Comparison of ENCODE assay signal across 18 cellular contexts in genomic region chr2:38771632-38772031, GRCh38. TPM values are rescaled to one million over a fixed set of nuclear protein-coding genes. Genes with fewer than 3 reads are reported as not detected.
A peak's percentile ranks its signal among the peaks of the same experiment; 100 is the strongest.
DNase-seq lines count a peak whose midpoint lies in the region; ATAC-seq and TF ChIP-seq lines count a peak whose summit lies in the region.
"Had no signal": no experiment of that assay in that cellular context is flagged by ENCODE, and none has a peak within 500 bp of the region (broad histone marks: within the 10 kb centered on the region; RNA-seq: fewer than 3 reads in every experiment).

No MANE protein-coding gene starts in this region.

- no peak overlapping the region for H3K9ac ChIP-seq in PC-3 (ENCODE audit: low read length)
- H3K9ac ChIP-seq: BLaER1 had no signal

- no peaks in the 10 kb centered on the region for H4K20me1 ChIP-seq in PC-3 (ENCODE audit: low read length)
- H4K20me1 ChIP-seq: BLaER1 had no signal

- H3K27me3 ChIP-seq in PC-3 (ENCODE audit: low read length) (no peaks in the 10 kb centered on the region), right lobe of liver (no peaks in the 10 kb centered on the region)
- H3K27me3 ChIP-seq: BLaER1, body of pancreas, ovary, SJSA1 had no signal

- TF ChIP-seq POLR2A in right lobe of liver (IDR thresholded peaks at IDR 0.05), result no peak

- H3K36me3 ChIP-seq in PC-3 (ENCODE audit: low read depth, low read length) (no peaks in the 10 kb centered on the region), right lobe of liver (no peaks in the 10 kb centered on the region)
- H3K36me3 ChIP-seq: BLaER1, left ventricle myocardium inferior, ovary, SJSA1 had no signal

- H3F3A ChIP-seq in PC-3 (ENCODE audit: low read length, unreplicated experiment), result no peaks in the 10 kb centered on the region

- no peak overlapping the region for H2AFZ ChIP-seq in PC-3 (ENCODE audit: low read length)

- H3K9me3 Mint-ChIP-seq in activated T-helper 2 cell treated with anti-CD3 and anti-CD28 coated beads, Interferon-gamma antibody, Interleukin-2, Interleukin-4, amounts not matched to agents 10 μg/mL and 5 μg/mL and 100 μg/mL, durations not matched to agents 14 hours and 24 hours and 36 hours, result no peaks in the 10 kb centered on the region
- H3K9me3 Mint-ChIP-seq: activated CD4-positive, alpha-beta T cell treated with anti-CD3 and anti-CD28 coated beads, Interleukin-2, amount 10 ng/mL, durations not matched to agents 7 days and 5 days; activated naive CD4-positive, alpha-beta T cell treated with anti-CD3 and anti-CD28 coated beads for 36 hours had no signal

- POLR2A ChIA-PET in PC-3 (lab: Charles Lee; ENCODE audit: unreplicated experiment), result interaction anchor here (0.6 kb wide), 1 partner anchor 20 kb away, joined by 5 read pairs; the partner anchor contains the start of gene SRSF7

- peaks cover 18% of the 10 kb centered on the region for H3K27me3 Mint-ChIP-seq in activated T-helper 2 cell treated with anti-CD3 and anti-CD28 coated beads, Interferon-gamma antibody, Interleukin-2, Interleukin-4, amounts not matched to agents 10 μg/mL and 5 μg/mL and 100 μg/mL, durations not matched to agents 14 hours and 24 hours and 36 hours (ENCODE audit: low read depth)

- H3K79me2 ChIP-seq in PC-3 (ENCODE audit: low read length), result no peaks in the 10 kb centered on the region

- ATAC-seq in PC-3 (peak; percentile 37; the same call in 1 of the 2 replicates), right lobe of liver (peak; percentile 67 to 92 (median 79)), GM21526 (IDR thresholded peaks at IDR 0.05; ENCODE audit: low FRiP score, unreplicated experiment) (no peak), GM21576 (IDR thresholded peaks at IDR 0.05; ENCODE audit: unreplicated experiment) (no peak)
- ATAC-seq: body of pancreas had no signal

- no peaks in the 10 kb centered on the region for H3K36me3 Mint-ChIP-seq in activated T-helper 2 cell treated with anti-CD3 and anti-CD28 coated beads, Interferon-gamma antibody, Interleukin-2, Interleukin-4, amounts not matched to agents 10 μg/mL and 5 μg/mL and 100 μg/mL, durations not matched to agents 14 hours and 24 hours and 36 hours (ENCODE audit: low read depth)

- no peak overlapping the region for H3K4me3 ChIP-seq in PC-3 (ENCODE audit: low read length)
- no peak overlapping the region for H3K4me3 ChIP-seq in right lobe of liver
- H3K4me3 ChIP-seq: BLaER1, body of pancreas, left ventricle myocardium inferior, ovary, SJSA1 had no signal

- H3K27ac Mint-ChIP-seq in activated T-helper 2 cell treated with anti-CD3 and anti-CD28 coated beads, Interferon-gamma antibody, Interleukin-2, Interleukin-4, amounts not matched to agents 10 μg/mL and 5 μg/mL and 100 μg/mL, durations not matched to agents 14 hours and 24 hours and 36 hours, result no peak overlapping the region
- H3K27ac Mint-ChIP-seq: activated CD4-positive, alpha-beta T cell treated with anti-CD3 and anti-CD28 coated beads, Interleukin-2, amount 10 ng/mL, durations not matched to agents 7 days and 5 days; activated naive CD4-positive, alpha-beta T cell treated with anti-CD3 and anti-CD28 coated beads for 36 hours had no signal

- H3K27ac ChIP-seq in PC-3 (ENCODE audit: low read length) (no peak overlapping the region), right lobe of liver (peak overlapping the region; percentile 13 to 71 (median 36))
- H3K27ac ChIP-seq: BLaER1, body of pancreas, left ventricle myocardium inferior, ovary, SJSA1 had no signal

- H3K4me1 Mint-ChIP-seq in activated T-helper 2 cell treated with anti-CD3 and anti-CD28 coated beads, Interferon-gamma antibody, Interleukin-2, Interleukin-4, amounts not matched to agents 10 μg/mL and 5 μg/mL and 100 μg/mL, durations not matched to agents 14 hours and 24 hours and 36 hours (ENCODE audit: low read depth), result no peaks in the 10 kb centered on the region

- peaks cover 8% of the 10 kb centered on the region for H3K4me1 ChIP-seq in PC-3 (ENCODE audit: insufficient read depth, low read length)
- H3K4me1 ChIP-seq in right lobe of liver, result peaks cover 0 to 31% (median 10%) of the 10 kb centered on the region in 4 donors
- H3K4me1 ChIP-seq: BLaER1, left ventricle myocardium inferior, SJSA1 had no signal

- H3K4me2 ChIP-seq in PC-3 (ENCODE audit: low read length), result 0 out of 2 replicates have a peak overlapping the region, but pooled peaks have one; percentile 5
- H3K4me2 ChIP-seq: BLaER1 had no signal

- 15% methylated on average over 5 of the region's 5 CpGs for WGBS in right lobe of liver (ENCODE audit: insufficient coverage, low coverage, low lambda C conversion rate, missing lambda C conversion rate)

- H3K9me2 ChIP-seq in PC-3 (replicated peaks; ENCODE audit: low read length), result no peaks in the 10 kb centered on the region

- TF ChIP-seq CTCF in PC-3 (conservative IDR thresholded peaks at IDR 0.05; ENCODE audit: low read depth, low read length) (no peak), right lobe of liver (IDR thresholded peaks at IDR 0.05) (no peak)

- BruUV-seq in PC-3 (replicated peaks; lab: Mats Ljungman, UMichigan), result no TSS peak

- no peak overlapping the region for H3K4me3 Mint-ChIP-seq in activated T-helper 2 cell treated with anti-CD3 and anti-CD28 coated beads, Interferon-gamma antibody, Interleukin-2, Interleukin-4, amounts not matched to agents 10 μg/mL and 5 μg/mL and 100 μg/mL, durations not matched to agents 14 hours and 24 hours and 36 hours (ENCODE audit: low read depth)
- H3K4me3 Mint-ChIP-seq: activated CD4-positive, alpha-beta T cell treated with anti-CD3 and anti-CD28 coated beads, Interleukin-2, amount 10 ng/mL, durations not matched to agents 7 days and 5 days; activated naive CD4-positive, alpha-beta T cell treated with anti-CD3 and anti-CD28 coated beads for 36 hours had no signal

- DNase-seq in EL, result peak; percentile 80
- peak; percentile 44 for DNase-seq in PC-3
- DNase-seq in dermis blood vessel endothelial cell, result peak; percentile 15
- peak; percentile 44 to 81 (median 60) for DNase-seq in right lobe of liver
- no peak for DNase-seq in DMS79 (lab: John Stamatoyannopoulos, UW)
- DNase-seq in activated T-helper 2 cell treated with anti-CD3 and anti-CD28 coated beads, Interferon-gamma antibody, Interleukin-2, Interleukin-4, amounts not matched to agents 10 μg/mL and 5 μg/mL and 100 μg/mL, durations not matched to agents 14 hours and 24 hours and 36 hours (ENCODE audit: low spot score), result no peak
- DNase-seq: activated CD4-positive, alpha-beta T cell treated with anti-CD3 and anti-CD28 coated beads, Interleukin-2, amount 10 ng/mL, durations not matched to agents 7 days and 5 days; activated naive CD4-positive, alpha-beta T cell treated with anti-CD3 and anti-CD28 coated beads for 36 hours; body of pancreas; cortex of kidney; left ventricle myocardium inferior; NCI-H446; ovary; stimulated activated CD4-positive, alpha-beta T cell treated with anti-CD3 and anti-CD28 coated beads, Interleukin-2, amount 100 ng/mL, for 48 hours had no signal

- H3K9me3 ChIP-seq in PC-3 (ENCODE audit: low read length) (no peaks in the 10 kb centered on the region), right lobe of liver (no peaks in the 10 kb centered on the region)
- H3K9me3 ChIP-seq: BLaER1, body of pancreas, left ventricle myocardium inferior, ovary, SJSA1 had no signal

- intact Hi-C loops in PC-3 (cut with micrococcal nuclease) (no loop called here), right lobe of liver (cut with DNase I) (no loop called here)
- intact Hi-C loops in activated T-helper 2 cell treated with anti-CD3 and anti-CD28 coated beads, Interferon-gamma antibody, Interleukin-2, Interleukin-4, amounts not matched to agents 10 μg/mL and 5 μg/mL and 100 μg/mL, durations not matched to agents 14 hours and 24 hours and 36 hours (cut with micrococcal nuclease), result loop anchor here (10.0 kb wide), 1 partner anchor 103 kb away; the partner anchor contains the start of genes DHX57 and MORN2

- CTCF ChIA-PET in PC-3 (lab: Charles Lee), result no interaction called here

RNA-seq across cellular contexts. Expression of gene GEMIN6, which starts 6.4 kb away (rescaled TPM):
- total RNA-seq in PC-3 (2014; rRNA removed) (13.7 and 23.8 TPM in 2 replicates), dermis blood vessel endothelial cell (12.6 and 16.7 TPM in 2 replicates), right lobe of liver (10 to 100 TPM in 1 of 6 experiments, 1 to 10 TPM in 5; 5.8 to 10.5 (median 7.3) TPM)
- total RNA-seq in activated T-helper 2 cell treated with anti-CD3 and anti-CD28 coated beads, Interferon-gamma antibody, Interleukin-2, Interleukin-4, amounts not matched to agents 10 μg/mL and 5 μg/mL and 100 μg/mL, durations not matched to agents 14 hours and 24 hours and 36 hours, result 29.9 and 33.6 TPM in 2 replicates

RNA-seq across cellular contexts. Expression of gene SRSF7, which starts 20.5 kb away (rescaled TPM):
- total RNA-seq in PC-3 (2014; rRNA removed), result 148 and 160 TPM in 2 replicates
- 145 and 170 TPM in 2 replicates for total RNA-seq in dermis blood vessel endothelial cell
- total RNA-seq in right lobe of liver, result 10 to 100 TPM; 33.5 to 57.4 (median 44.4) TPM
- total RNA-seq in activated T-helper 2 cell treated with anti-CD3 and anti-CD28 coated beads, Interferon-gamma antibody, Interleukin-2, Interleukin-4, amounts not matched to agents 10 μg/mL and 5 μg/mL and 100 μg/mL, durations not matched to agents 14 hours and 24 hours and 36 hours, result 401 and 406 TPM in 2 replicates

Comparison
In these comparisons a context has a peak if more than half of its experiments do, and no peak if none do; other contexts are left out.
1. DNase-seq: peak in EL (single experiment), PC-3 (single experiment), dermis blood vessel endothelial cell (single experiment) and right lobe of liver (3 of 3); none in DMS79 (single experiment) and activated T-helper 2 cell treated with anti-CD3 and anti-CD28 coated beads, Interferon-gamma antibody, Interleukin-2, Interleukin-4, amounts not matched to agents 10 μg/mL and 5 μg/mL and 100 μg/mL, durations not matched to agents 14 hours and 24 hours and 36 hours (single experiment).
2. ATAC-seq: peak in PC-3 (single experiment) and right lobe of liver (4 of 4); none in GM21526 (single experiment) and GM21576 (single experiment).